8 cellular contexts compared by ENCODE assay signal in the genomic region with DNA sequence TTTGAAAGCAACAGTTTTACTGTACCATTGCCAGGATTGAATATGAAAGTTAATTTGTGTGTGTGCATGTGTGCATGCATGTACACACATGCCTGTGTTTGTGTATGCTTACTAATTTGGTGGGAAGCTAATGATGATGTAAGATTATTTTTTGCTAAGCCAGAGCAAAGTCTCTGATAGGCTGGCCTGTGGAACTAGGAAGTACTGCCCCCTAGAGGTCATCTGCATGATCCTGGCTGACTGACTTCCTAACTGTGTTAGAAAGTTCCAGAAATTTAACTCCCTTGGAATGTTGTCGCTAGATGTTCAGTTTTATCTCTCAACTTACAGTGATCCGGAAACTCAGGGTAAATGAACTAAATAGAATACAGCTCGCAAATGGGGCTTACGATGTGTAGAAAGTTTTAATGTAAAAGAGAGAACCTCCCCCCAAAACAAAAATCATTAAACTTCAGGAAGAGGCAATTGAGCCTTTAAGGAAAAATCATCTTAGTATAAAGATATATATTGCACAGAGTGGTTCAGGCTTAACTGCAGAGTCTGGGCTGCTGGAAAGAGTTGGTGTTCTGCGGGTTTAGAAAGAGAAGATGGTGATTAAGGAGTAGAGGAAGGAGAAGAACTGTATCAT. TPM values are rescaled to one million over a fixed set of nuclear protein-coding genes. Genes with fewer than 3 reads are reported as not detected.
DNase-seq lines count a peak whose midpoint lies in the region; ATAC-seq and TF ChIP-seq lines count a peak whose summit lies in the region.

No MANE protein-coding gene starts in this region.

- H3K27me3 ChIP-seq in Peyer's patch (no peaks in the 10 kb centered on the region), adipocyte (replicated peaks; ENCODE audit: control insufficient read depth, insufficient read depth, low read length) (no peaks in the 10 kb centered on the region)

- no peaks in the 10 kb centered on the region for H3K36me3 ChIP-seq in Peyer's patch
- H3K36me3 ChIP-seq in adipocyte (ENCODE audit: control insufficient read depth, insufficient read depth, low read length, severe bottlenecking): no peaks in the 10 kb centered on the region

- no peak overlapping the region for H3K9ac ChIP-seq in adipocyte (ENCODE audit: low read length)

- peaks cover 0 to 1% (median 0%) of the 10 kb centered on the region in 4 donors for H3K9me3 ChIP-seq in Peyer's patch
- H3K9me3 ChIP-seq in adipocyte (ENCODE audit: control insufficient read depth, low read length): peaks cover 14% of the 10 kb centered on the region

- TF ChIP-seq POLR2A in Peyer's patch (IDR thresholded peaks at IDR 0.05): no peak

- no peak for ATAC-seq in HG03108 (IDR thresholded peaks at IDR 0.05; ENCODE audit: unreplicated experiment)

- H3K27ac ChIP-seq in Peyer's patch: no peak overlapping the region

- peak; percentile 62 for TF ChIP-seq CTCF in GM20000 (IDR thresholded peaks at IDR 0.05; ENCODE audit: extremely low read depth, missing control alignments)
- peak; percentile 46 to 85 (median 80) for TF ChIP-seq CTCF in Peyer's patch (IDR thresholded peaks at IDR 0.05)

- DNase-seq in COLO668 (lab: John Stamatoyannopoulos, UW; ENCODE audit: unreplicated experiment) (peak; percentile 12), GM20000 (ENCODE audit: low spot score) (peak; percentile 48), Peyer's patch (peak in 2 of 3 donors; percentile 55 to 80), adipocyte (ENCODE audit: low read depth) (peak; percentile 41), hippocampal formation (lab: John Stamatoyannopoulos, UW) (peak; percentile 4), NCI-H510A (lab: John Stamatoyannopoulos, UW) (no peak)
- DNase-seq in stimulated activated CD4-positive, alpha-beta T cell treated with anti-CD3 and anti-CD28 coated beads, Interleukin-2, amount 100 ng/mL, for 24 hours: peak; percentile 38 to 58

- H3K4me1 ChIP-seq in Peyer's patch: no peaks in the 10 kb centered on the region
- peaks cover 5% of the 10 kb centered on the region for H3K4me1 ChIP-seq in adipocyte (ENCODE audit: control insufficient read depth, insufficient read depth, low read length)

- H3K4me3 ChIP-seq in Peyer's patch (no peak overlapping the region), adipocyte (ENCODE audit: low read length) (no peak overlapping the region)

RNA-seq across cellular contexts. Expression of a gene that starts 34.3 kb away (rescaled TPM):
- 10 to 100 TPM; 41.9 to 82.3 (median 49.8) TPM for total RNA-seq in Peyer's patch
